In genomic region chr6:118163609-118164008, GRCh38 we compare ENCODE assay signal across 33 cellular contexts.
"Had no signal": no experiment of that assay in that cellular context is flagged by ENCODE, and none has a peak within 500 bp of the region (broad histone marks: within the 10 kb centered on the region; RNA-seq: fewer than 3 reads in every experiment).

No MANE protein-coding gene starts in this region.

- H3K27me3 ChIP-seq: adrenal gland, body of pancreas, breast epithelium, cardiac muscle cell, colonic mucosa, gastrocnemius medialis had no signal

- ATAC-seq: activated CD4-positive, alpha-beta T cell treated with anti-CD3 and anti-CD28 coated beads for 36 hours; activated naive CD8-positive, alpha-beta T cell treated with anti-CD3 and anti-CD28 coated beads, Interleukin-2, amount 50 U/mL, for 24 hours; body of pancreas; gastrocnemius medialis; T-helper 17 cell had no signal

- H3K4me3 Mint-ChIP-seq: activated B cell treated with CpG ODN at 0.5 μM for 24 hours; activated CD4-positive, alpha-beta memory T cell treated with anti-CD3 and anti-CD28 coated beads, Interleukin-2, amount 10 ng/mL, durations not matched to agents 7 days and 5 days; activated CD4-positive, alpha-beta T cell treated with anti-CD3 and anti-CD28 coated beads for 36 hours; activated CD4-positive, alpha-beta T cell treated with anti-CD3 and anti-CD28 coated beads, Interleukin-2, amount 10 ng/mL, durations not matched to agents 24 days and 14 days; activated naive CD4-positive, alpha-beta T cell treated with anti-CD3 and anti-CD28 coated beads for 36 hours; activated naive CD4-positive, alpha-beta T cell treated with anti-CD3 and anti-CD28 coated beads, Interleukin-2, amount 50 U/mL, for 24 hours; activated naive CD8-positive, alpha-beta T cell treated with anti-CD3 and anti-CD28 coated beads for 36 hours; activated naive CD8-positive, alpha-beta T cell treated with anti-CD3 and anti-CD28 coated beads, Interleukin-2, amount 50 U/mL, for 24 hours; activated T-helper 1 cell treated with anti-CD3 and anti-CD28 coated beads, Interleukin-12 subunit alpha, Interleukin-12 subunit beta, Interleukin-2, Interleukin-4 antibody, amounts not matched to agents 30 ng/mL and 10 ng/mL and 1 ng/mL, durations not matched to agents 14 hours and 24 hours and 36 hours; T-helper 17 cell; T-helper 2 cell treated with Interferon-gamma antibody and Interleukin-4, amounts not matched to agents 5 μg/mL and 100 μg/mL, for 36 hours had no signal

- H3K4me3 ChIP-seq: adrenal gland, body of pancreas, breast epithelium, cardiac muscle cell, colonic mucosa, gastrocnemius medialis had no signal

- H3K36me3 ChIP-seq: adrenal gland, breast epithelium, cardiac muscle cell, colonic mucosa, gastrocnemius medialis, WERI-Rb-1 had no signal

- H3K4me1 ChIP-seq: adrenal gland, body of pancreas, breast epithelium, colonic mucosa, gastrocnemius medialis had no signal

- DNase-seq: activated B cell treated with CpG ODN at 0.5 μM for 24 hours; activated CD4-positive, alpha-beta memory T cell treated with anti-CD3 and anti-CD28 coated beads, Interleukin-2, amount 10 ng/mL, durations not matched to agents 7 days and 5 days; activated CD4-positive, alpha-beta T cell treated with anti-CD3 and anti-CD28 coated beads for 36 hours; activated CD4-positive, alpha-beta T cell treated with anti-CD3 and anti-CD28 coated beads, Interleukin-2, amount 10 ng/mL, durations not matched to agents 24 days and 14 days; activated CD4-positive, CD25-positive, alpha-beta regulatory T cell treated with anti-CD3 and anti-CD28 coated beads, Interleukin-2, amount 50 U/mL, for 72 hours; activated CD8-positive, alpha-beta memory T cell treated with anti-CD3 and anti-CD28 coated beads for 24 hours; activated effector memory CD4-positive, alpha-beta T cell treated with anti-CD3 and anti-CD28 coated beads, Interleukin-2, amount 50 U/mL, for 16 hours; activated naive CD4-positive, alpha-beta T cell treated with anti-CD3 and anti-CD28 coated beads for 36 hours; activated naive CD8-positive, alpha-beta T cell treated with anti-CD3 and anti-CD28 coated beads for 36 hours; activated naive CD8-positive, alpha-beta T cell treated with anti-CD3 and anti-CD28 coated beads, Interleukin-2, amount 50 U/mL, for 24 hours; activated T-cell treated with anti-CD3 and anti-CD28 coated beads, Interleukin-2, amount 50 U/mL, for 1 hour; activated T-cell treated with anti-CD3 and anti-CD28 coated beads, Interleukin-2, amount 50 U/mL, for 48 hours; adrenal gland; amygdala; aorta; body of pancreas; central memory CD4-positive, alpha-beta T cell; cerebellar nuclear complex; colonic mucosa; effector CD8-positive, alpha-beta T cell; foreskin fibroblast; gastrocnemius medialis; T-helper 1 cell; T-helper 17 cell; T1000; WERI-Rb-1 had no signal

- H3K27me3 Mint-ChIP-seq: activated B cell treated with CpG ODN at 0.5 μM for 24 hours had no signal

- H3K27ac ChIP-seq: adrenal gland, body of pancreas, breast epithelium, cardiac muscle cell, colonic mucosa, epithelial cell of prostate, gastrocnemius medialis, WERI-Rb-1 had no signal

- H3K9me3 ChIP-seq: adrenal gland, body of pancreas, breast epithelium, colonic mucosa, gastrocnemius medialis had no signal

- H3K27ac Mint-ChIP-seq: activated B cell treated with CpG ODN at 0.5 μM for 24 hours; activated CD4-positive, alpha-beta memory T cell treated with anti-CD3 and anti-CD28 coated beads, Interleukin-2, amount 10 ng/mL, durations not matched to agents 7 days and 5 days; activated CD4-positive, alpha-beta T cell treated with anti-CD3 and anti-CD28 coated beads for 36 hours; activated CD4-positive, alpha-beta T cell treated with anti-CD3 and anti-CD28 coated beads, Interleukin-2, amount 10 ng/mL, durations not matched to agents 24 days and 14 days; activated naive CD4-positive, alpha-beta T cell treated with anti-CD3 and anti-CD28 coated beads for 36 hours; activated naive CD4-positive, alpha-beta T cell treated with anti-CD3 and anti-CD28 coated beads, Interleukin-2, amount 50 U/mL, for 24 hours; activated naive CD8-positive, alpha-beta T cell treated with anti-CD3 and anti-CD28 coated beads for 36 hours; activated naive CD8-positive, alpha-beta T cell treated with anti-CD3 and anti-CD28 coated beads, Interleukin-2, amount 50 U/mL, for 24 hours; activated T-helper 1 cell treated with anti-CD3 and anti-CD28 coated beads, Interleukin-12 subunit alpha, Interleukin-12 subunit beta, Interleukin-2, Interleukin-4 antibody, amounts not matched to agents 30 ng/mL and 10 ng/mL and 1 ng/mL, durations not matched to agents 14 hours and 24 hours and 36 hours; activated T-helper 2 cell treated with anti-CD3 and anti-CD28 coated beads, Interferon-gamma antibody, Interleukin-2, Interleukin-4, amounts not matched to agents 10 μg/mL and 5 μg/mL and 100 μg/mL, durations not matched to agents 14 hours and 24 hours and 36 hours; T-helper 17 cell; T-helper 2 cell treated with Interferon-gamma antibody and Interleukin-4, amounts not matched to agents 5 μg/mL and 100 μg/mL, for 36 hours had no signal

- H3K36me3 Mint-ChIP-seq: activated naive CD4-positive, alpha-beta T cell treated with anti-CD3 and anti-CD28 coated beads, Interleukin-2, amount 50 U/mL, for 24 hours; activated naive CD8-positive, alpha-beta T cell treated with anti-CD3 and anti-CD28 coated beads for 36 hours had no signal

- H3K9me3 Mint-ChIP-seq: activated B cell treated with CpG ODN at 0.5 μM for 24 hours; activated CD4-positive, alpha-beta memory T cell treated with anti-CD3 and anti-CD28 coated beads, Interleukin-2, amount 10 ng/mL, durations not matched to agents 7 days and 5 days; activated CD4-positive, alpha-beta T cell treated with anti-CD3 and anti-CD28 coated beads, Interleukin-2, amount 10 ng/mL, durations not matched to agents 24 days and 14 days; activated naive CD4-positive, alpha-beta T cell treated with anti-CD3 and anti-CD28 coated beads for 36 hours; activated naive CD4-positive, alpha-beta T cell treated with anti-CD3 and anti-CD28 coated beads, Interleukin-2, amount 50 U/mL, for 24 hours; activated naive CD8-positive, alpha-beta T cell treated with anti-CD3 and anti-CD28 coated beads for 36 hours; activated naive CD8-positive, alpha-beta T cell treated with anti-CD3 and anti-CD28 coated beads, Interleukin-2, amount 50 U/mL, for 24 hours; activated T-helper 1 cell treated with anti-CD3 and anti-CD28 coated beads, Interleukin-12 subunit alpha, Interleukin-12 subunit beta, Interleukin-2, Interleukin-4 antibody, amounts not matched to agents 30 ng/mL and 10 ng/mL and 1 ng/mL, durations not matched to agents 14 hours and 24 hours and 36 hours; activated T-helper 2 cell treated with anti-CD3 and anti-CD28 coated beads, Interferon-gamma antibody, Interleukin-2, Interleukin-4, amounts not matched to agents 10 μg/mL and 5 μg/mL and 100 μg/mL, durations not matched to agents 14 hours and 24 hours and 36 hours; T-helper 2 cell treated with Interferon-gamma antibody and Interleukin-4, amounts not matched to agents 5 μg/mL and 100 μg/mL, for 36 hours had no signal

- H3K4me1 Mint-ChIP-seq: activated B cell treated with CpG ODN at 0.5 μM for 24 hours; activated CD4-positive, alpha-beta memory T cell treated with anti-CD3 and anti-CD28 coated beads, Interleukin-2, amount 10 ng/mL, durations not matched to agents 7 days and 5 days; activated CD4-positive, alpha-beta T cell treated with anti-CD3 and anti-CD28 coated beads for 36 hours; activated CD4-positive, alpha-beta T cell treated with anti-CD3 and anti-CD28 coated beads, Interleukin-2, amount 10 ng/mL, durations not matched to agents 24 days and 14 days; activated naive CD4-positive, alpha-beta T cell treated with anti-CD3 and anti-CD28 coated beads, Interleukin-2, amount 50 U/mL, for 24 hours; activated naive CD8-positive, alpha-beta T cell treated with anti-CD3 and anti-CD28 coated beads for 36 hours; activated naive CD8-positive, alpha-beta T cell treated with anti-CD3 and anti-CD28 coated beads, Interleukin-2, amount 50 U/mL, for 24 hours; T-helper 17 cell had no signal
